Comparison of ENCODE assay signal across 9 cellular contexts in genomic region chr1:24481098-24481497, GRCh38. TPM values are rescaled to one million over a fixed set of nuclear protein-coding genes. Genes with fewer than 3 reads are reported as not detected.
DNase-seq lines count a peak whose midpoint lies in the region; ATAC-seq and TF ChIP-seq lines count a peak whose summit lies in the region.
"Had no signal": no experiment of that assay in that cellular context is flagged by ENCODE, and none has a peak within 500 bp of the region (broad histone marks: within the 10 kb centered on the region; RNA-seq: fewer than 3 reads in every experiment).

No MANE protein-coding gene starts in this region.

- H3K9me3 ChIP-seq in MG63 (no peaks in the 10 kb centered on the region), uterus (no peaks in the 10 kb centered on the region)
- H3K9me3 ChIP-seq: thyroid gland had no signal

- CTCF ChIA-PET in MCF 10A (lab: Yijun Ruan, JAX), result interaction anchor here (0.6 to 1.1 kb wide), 2 partner anchors 24 to 106 kb away, joined by 3 read pairs; no protein-coding TSS in a partner anchor

- DNase-seq in GDM1 (lab: John Stamatoyannopoulos, UW), result peak; percentile 90
- DNase-seq in Kasumi-1 (lab: John Stamatoyannopoulos, UW), result peak; percentile 84 to 85
- DNase-seq in activated CD8-positive, alpha-beta memory T cell treated with anti-CD3 and anti-CD28 coated beads, Interleukin-2, amount 50 U/mL, for 4 hours, result peak; percentile 53
- DNase-seq in mucosa of gallbladder (ENCODE audit: low spot score), result peak; percentile 33
- no peak for DNase-seq in MG63
- DNase-seq in uterus, result no peak
- DNase-seq in MCF 10A (ENCODE audit: unreplicated experiment), result no peak
- DNase-seq: thyroid gland had no signal

- no peak overlapping the region for H3K4me3 Mint-ChIP-seq in MCF 10A (ENCODE audit: unreplicated experiment)

- no peaks in the 10 kb centered on the region for H3K4me1 ChIP-seq in uterus
- H3K4me1 ChIP-seq: thyroid gland had no signal

- ATAC-seq in HG03354 (IDR thresholded peaks at IDR 0.05; ENCODE audit: poor library complexity, severe bottlenecking, unreplicated experiment), result no peak

- TF ChIP-seq POLR2A in uterus (IDR thresholded peaks at IDR 0.05), result no peak

- no peaks in the 10 kb centered on the region for H3K4me1 Mint-ChIP-seq in MCF 10A (ENCODE audit: insufficient read depth, unreplicated experiment)

- H3K27ac Mint-ChIP-seq in MCF 10A (ENCODE audit: low read depth, unreplicated experiment), result no peak overlapping the region

- TF ChIP-seq CTCF in uterus (IDR thresholded peaks at IDR 0.05), result no peak
- no peak for TF ChIP-seq CTCF in MCF 10A (IDR thresholded peaks at IDR 0.05; ENCODE audit: unreplicated experiment)

- no peaks in the 10 kb centered on the region for H3K36me3 ChIP-seq in MG63
- no peaks in the 10 kb centered on the region for H3K36me3 ChIP-seq in uterus
- H3K36me3 ChIP-seq: thyroid gland had no signal

- no TSS peak for BruUV-seq in MCF 10A (replicated peaks; lab: Mats Ljungman, UMichigan)

- H3K27me3 ChIP-seq in MG63 (no peaks in the 10 kb centered on the region), uterus (no peaks in the 10 kb centered on the region)
- H3K27me3 ChIP-seq: thyroid gland had no signal

- H3K4me3 ChIP-seq in MG63 (no peak overlapping the region), uterus (no peak overlapping the region)
- H3K4me3 ChIP-seq: thyroid gland had no signal

- no peaks in the 10 kb centered on the region for H3K36me3 Mint-ChIP-seq in MCF 10A (ENCODE audit: insufficient read depth, unreplicated experiment)

- intact Hi-C loops in uterus (cut with DNase I; ENCODE audit: low total_unique reads), result no loop called here
- intact Hi-C loops in MCF 10A (cut with micrococcal nuclease), result no loop called here

- no peaks in the 10 kb centered on the region for H3K9me3 Mint-ChIP-seq in MCF 10A (ENCODE audit: unreplicated experiment)

- H3K27me3 Mint-ChIP-seq in MCF 10A (ENCODE audit: insufficient read depth, unreplicated experiment), result no peaks in the 10 kb centered on the region

- POLR2A ChIA-PET in MCF 10A (lab: Yijun Ruan, JAX), result interaction anchor here (0.6 to 1.2 kb wide), 4 partner anchors 14 to 88 kb away, joined by 3 read pairs; partner anchors contain the start of gene RCAN3

- H3K27ac ChIP-seq in uterus, result no peak overlapping the region
- H3K27ac ChIP-seq: thyroid gland had no signal

RNA-seq across cellular contexts. Expression of gene RCAN3, which starts 21.5 kb away (rescaled TPM):
- 19.1 TPM for total RNA-seq in mucosa of gallbladder
- 2.5 and 3.4 TPM in 2 replicates for total RNA-seq in MG63 (2014; rRNA removed; shearing (Covaris generic); ENCODE audit: low replicate concordance)
- 10 to 100 TPM in 2 of 4 donors, 1 to 10 TPM in 2; 2.6 to 22.1 (median 7.3) TPM for total RNA-seq in uterus
- total RNA-seq in MCF 10A (2022), result 6.1 and 7.1 TPM in 2 replicates

Comparison
In these comparisons a context has a peak if more than half of its experiments do, and no peak if none do; other contexts are left out.
1. DNase-seq: peak in GDM1 (single experiment), Kasumi-1 (2 of 2), activated CD8-positive, alpha-beta memory T cell treated with anti-CD3 and anti-CD28 coated beads, Interleukin-2, amount 50 U/mL, for 4 hours (single experiment) and mucosa of gallbladder (single experiment); none in MG63 (single experiment), uterus (0 of 2) and MCF 10A (single experiment).